ENCODE assay signal across 1 cellular context in genomic region chr14:43085820-43086219, GRCh38.
TF ChIP-seq lines count a peak whose summit lies in the region.

No MANE protein-coding gene starts in this region.

TF ChIP-seq in K562, 482 proteins besides CTCF, POLR2A, EP300 and RAD21 (continued from another document):
- TF ChIP-seq, protein P1, sequence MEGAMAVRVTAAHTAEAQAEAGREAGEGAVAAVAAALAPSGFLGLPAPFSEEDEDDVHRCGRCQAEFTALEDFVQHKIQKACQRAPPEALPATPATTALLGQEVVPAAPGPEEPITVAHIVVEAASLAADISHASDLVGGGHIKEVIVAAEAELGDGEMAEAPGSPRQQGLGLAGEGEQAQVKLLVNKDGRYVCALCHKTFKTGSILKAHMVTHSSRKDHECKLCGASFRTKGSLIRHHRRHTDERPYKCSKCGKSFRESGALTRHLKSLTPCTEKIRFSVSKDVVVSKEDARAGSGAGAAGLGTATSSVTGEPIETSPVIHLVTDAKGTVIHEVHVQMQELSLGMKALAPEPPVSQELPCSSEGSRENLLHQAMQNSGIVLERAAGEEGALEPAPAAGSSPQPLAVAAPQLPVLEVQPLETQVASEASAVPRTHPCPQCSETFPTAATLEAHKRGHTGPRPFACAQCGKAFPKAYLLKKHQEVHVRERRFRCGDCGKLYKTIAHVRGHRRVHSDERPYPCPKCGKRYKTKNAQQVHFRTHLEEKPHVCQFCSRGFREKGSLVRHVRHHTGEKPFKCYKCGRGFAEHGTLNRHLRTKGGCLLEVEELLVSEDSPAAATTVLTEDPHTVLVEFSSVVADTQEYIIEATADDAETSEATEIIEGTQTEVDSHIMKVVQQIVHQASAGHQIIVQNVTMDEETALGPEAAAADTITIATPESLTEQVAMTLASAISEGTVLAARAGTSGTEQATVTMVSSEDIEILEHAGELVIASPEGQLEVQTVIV (CRISPR knock-in tag; IDR thresholded peaks at IDR 0.05; ENCODE audit: borderline replicate concordance), result no peak
- no peak for TF ChIP-seq ILK (tag; IDR thresholded peaks at IDR 0.05; ENCODE audit: borderline replicate concordance, low read depth)
- no peak for TF ChIP-seq ZNF197 (CRISPR knock-in tag; IDR thresholded peaks at IDR 0.05; ENCODE audit: low read depth)
